17 cellular contexts compared by ENCODE assay signal in genomic region chr6:25972902-25973301, GRCh38. TPM values are rescaled to one million over a fixed set of nuclear protein-coding genes. Genes with fewer than 3 reads are reported as not detected.
DNase-seq lines count a peak whose midpoint lies in the region; ATAC-seq and TF ChIP-seq lines count a peak whose summit lies in the region.
"Had no signal": no experiment of that assay in that cellular context is flagged by ENCODE, and none has a peak within 500 bp of the region (broad histone marks: within the 10 kb centered on the region; RNA-seq: fewer than 3 reads in every experiment).

No MANE protein-coding gene starts in this region.

- H3K9me3 Mint-ChIP-seq in activated naive CD8-positive, alpha-beta T cell (ENCODE audit: low read depth) = no peaks in the 10 kb centered on the region
- H3K9me3 Mint-ChIP-seq in activated naive CD8-positive, alpha-beta T cell treated with anti-CD3 and anti-CD28 coated beads, Interleukin-2, amount 50 U/mL, for 24 hours = no peaks in the 10 kb centered on the region
- H3K9me3 Mint-ChIP-seq in progenitor cell of endocrine pancreas (ENCODE audit: low read depth) = no peaks in the 10 kb centered on the region
- H3K9me3 Mint-ChIP-seq in CD8-positive, alpha-beta memory T cell = no peaks in the 10 kb centered on the region
- H3K9me3 Mint-ChIP-seq: CD4-positive, alpha-beta T cell had no signal

- no peaks in the 10 kb centered on the region for H3K27me3 ChIP-seq in osteoblast (ENCODE audit: insufficient read depth, low read length)
- H3K27me3 ChIP-seq in CD8-positive, alpha-beta memory T cell (ENCODE audit: insufficient read depth, low read length, poor library complexity, severe bottlenecking) = no peaks in the 10 kb centered on the region
- H3K27me3 ChIP-seq: BLaER1 treated with 17β-estradiol and CSF1 and Interleukin-3, amounts not matched to agents 10 nM and 100 nM had no signal

- H3K27ac Mint-ChIP-seq in activated naive CD8-positive, alpha-beta T cell = peak overlapping the region; percentile 18
- H3K27ac Mint-ChIP-seq in activated naive CD8-positive, alpha-beta T cell treated with anti-CD3 and anti-CD28 coated beads, Interleukin-2, amount 50 U/mL, for 24 hours = no peak overlapping the region
- peak overlapping the region; percentile 49 for H3K27ac Mint-ChIP-seq in progenitor cell of endocrine pancreas
- H3K27ac Mint-ChIP-seq in CD8-positive, alpha-beta memory T cell = peak overlapping the region in 3 of 8 donors; percentile 17 to 88 (median 31)
- H3K27ac Mint-ChIP-seq: CD4-positive, alpha-beta T cell had no signal

- ATAC-seq in activated naive CD8-positive, alpha-beta T cell treated with anti-CD3 and anti-CD28 coated beads, Interleukin-2, amount 50 U/mL, for 24 hours = no peak
- ATAC-seq: HCT116 had no signal

- H3K9me3 ChIP-seq in osteoblast (ENCODE audit: low read depth, low read length) = no peaks in the 10 kb centered on the region
- no peaks in the 10 kb centered on the region for H3K9me3 ChIP-seq in CD8-positive, alpha-beta memory T cell (ENCODE audit: low read length)
- H3K9me3 ChIP-seq: BLaER1 treated with 17β-estradiol and CSF1 and Interleukin-3, amounts not matched to agents 10 nM and 100 nM had no signal

- peaks cover 74% of the 10 kb centered on the region for H3K36me3 ChIP-seq in osteoblast (ENCODE audit: insufficient read depth, low read length)
- peaks cover 65% of the 10 kb centered on the region for H3K36me3 ChIP-seq in CD8-positive, alpha-beta memory T cell (ENCODE audit: insufficient read depth, low read length)

- H3K36me3 Mint-ChIP-seq in activated naive CD8-positive, alpha-beta T cell = peaks cover 18% of the 10 kb centered on the region
- H3K36me3 Mint-ChIP-seq in activated naive CD8-positive, alpha-beta T cell treated with anti-CD3 and anti-CD28 coated beads, Interleukin-2, amount 50 U/mL, for 24 hours (ENCODE audit: low read depth) = peaks cover 74% of the 10 kb centered on the region
- peaks cover 23% of the 10 kb centered on the region for H3K36me3 Mint-ChIP-seq in progenitor cell of endocrine pancreas (ENCODE audit: insufficient read depth)
- H3K36me3 Mint-ChIP-seq in CD8-positive, alpha-beta memory T cell = peaks cover 14 to 92% (median 35%) of the 10 kb centered on the region in 3 donors

- peaks cover 17% of the 10 kb centered on the region for H3K79me2 ChIP-seq in osteoblast (ENCODE audit: insufficient read depth, low read length)

- no peak overlapping the region for H3K4me2 ChIP-seq in osteoblast (ENCODE audit: insufficient read depth, low read length)
- H3K4me2 ChIP-seq: BLaER1 treated with 17β-estradiol and CSF1 and Interleukin-3, amounts not matched to agents 10 nM and 100 nM had no signal

- TF ChIP-seq CTCF in VCaP (conservative IDR thresholded peaks at IDR 0.05) = no peak
- TF ChIP-seq CTCF in progenitor cell of endocrine pancreas (IDR thresholded peaks at IDR 0.05; ENCODE audit: unreplicated experiment) = no peak
- no peak for TF ChIP-seq CTCF in osteoblast (IDR thresholded peaks at IDR 0.05; ENCODE audit: extremely low read depth, low read depth, low read length)

- peak overlapping the region; percentile 65 for H3K27ac ChIP-seq in VCaP
- H3K27ac ChIP-seq in osteoblast (ENCODE audit: low read depth, low read length) = no peak overlapping the region
- no peak overlapping the region for H3K27ac ChIP-seq in CD8-positive, alpha-beta memory T cell (ENCODE audit: low read depth, low read length)
- H3K27ac ChIP-seq: HL-60 had no signal

- no peak overlapping the region for H3K4me3 ChIP-seq in osteoblast (ENCODE audit: insufficient read depth, low read length)
- H3K4me3 ChIP-seq in CD8-positive, alpha-beta memory T cell (ENCODE audit: low read length) = no peak overlapping the region
- H3K4me3 ChIP-seq: BLaER1 treated with 17β-estradiol and CSF1 and Interleukin-3, amounts not matched to agents 10 nM and 100 nM had no signal

- no peak for DNase-seq in activated naive CD8-positive, alpha-beta T cell treated with anti-CD3 and anti-CD28 coated beads, Interleukin-2, amount 50 U/mL, for 24 hours
- DNase-seq in progenitor cell of endocrine pancreas (ENCODE audit: low spot score, unreplicated experiment) (no peak), HuH-7.5 (ENCODE audit: low spot score) (no peak), osteoblast (ENCODE audit: insufficient read length, low spot score, missing footprints) (no peak)
- no peak for DNase-seq in CD8-positive, alpha-beta memory T cell
- DNase-seq: 8988T; AML-193; CD4-positive, alpha-beta T cell; COR-L47; DND-41; GDM1; KBM-7 had no signal

- CTCF ChIA-PET in CD8-positive, alpha-beta memory T cell (lab: Charles Lee) = interaction anchor here (2.5 kb wide), 1 partner anchor 19 kb away, joined by 14 read pairs; no protein-coding TSS in a partner anchor

- H3K4me1 ChIP-seq in osteoblast (ENCODE audit: insufficient read depth, low read length) = peaks cover 41% of the 10 kb centered on the region
- H3K4me1 ChIP-seq in CD8-positive, alpha-beta memory T cell (ENCODE audit: insufficient read depth, low read length) = peaks cover 18% of the 10 kb centered on the region

- no peaks in the 10 kb centered on the region for H4K20me1 ChIP-seq in osteoblast (ENCODE audit: insufficient read depth, low read length)

- H3K4me1 Mint-ChIP-seq in activated naive CD8-positive, alpha-beta T cell (ENCODE audit: low read depth) = peaks cover 43% of the 10 kb centered on the region
- peaks cover 48% of the 10 kb centered on the region for H3K4me1 Mint-ChIP-seq in activated naive CD8-positive, alpha-beta T cell treated with anti-CD3 and anti-CD28 coated beads, Interleukin-2, amount 50 U/mL, for 24 hours
- H3K4me1 Mint-ChIP-seq in progenitor cell of endocrine pancreas (ENCODE audit: low read depth) = peaks cover 18% of the 10 kb centered on the region
- peaks cover 40 to 78% (median 65%) of the 10 kb centered on the region in 3 donors for H3K4me1 Mint-ChIP-seq in CD8-positive, alpha-beta memory T cell

- H2AFZ ChIP-seq in osteoblast (ENCODE audit: low read length) = no peak overlapping the region

- no peak overlapping the region for H3K4me3 Mint-ChIP-seq in activated naive CD8-positive, alpha-beta T cell
- H3K4me3 Mint-ChIP-seq in activated naive CD8-positive, alpha-beta T cell treated with anti-CD3 and anti-CD28 coated beads, Interleukin-2, amount 50 U/mL, for 24 hours = no peak overlapping the region
- no peak overlapping the region for H3K4me3 Mint-ChIP-seq in progenitor cell of endocrine pancreas (ENCODE audit: low read depth)
- no peak overlapping the region for H3K4me3 Mint-ChIP-seq in CD8-positive, alpha-beta memory T cell
- H3K4me3 Mint-ChIP-seq: CD4-positive, alpha-beta T cell had no signal

- POLR2A ChIA-PET in CD8-positive, alpha-beta memory T cell (lab: Charles Lee) = no interaction called here

- no peaks in the 10 kb centered on the region for H3K27me3 Mint-ChIP-seq in activated naive CD8-positive, alpha-beta T cell
- H3K27me3 Mint-ChIP-seq in activated naive CD8-positive, alpha-beta T cell treated with anti-CD3 and anti-CD28 coated beads, Interleukin-2, amount 50 U/mL, for 24 hours = no peaks in the 10 kb centered on the region
- H3K27me3 Mint-ChIP-seq in progenitor cell of endocrine pancreas = no peaks in the 10 kb centered on the region
- H3K27me3 Mint-ChIP-seq in CD8-positive, alpha-beta memory T cell = no peaks in the 10 kb centered on the region
- H3K27me3 Mint-ChIP-seq: CD4-positive, alpha-beta T cell had no signal

RNA-seq across cellular contexts. Expression of gene TRIM38, which starts 10.3 kb away (rescaled TPM):
- total RNA-seq in progenitor cell of endocrine pancreas (5.7 and 5.9 TPM in 2 replicates), osteoblast (13.0 and 13.3 TPM in 2 replicates)
- 10 to 100 TPM; 10.8 to 11.2 TPM for total RNA-seq in CD8-positive, alpha-beta memory T cell
- polyA plus RNA-seq in CD8-positive, alpha-beta memory T cell = 10.1 TPM

RNA-seq across cellular contexts. Expression of gene SLC17A2, which starts 42.4 kb away (rescaled TPM):
- not detected in 2 replicates for total RNA-seq in progenitor cell of endocrine pancreas
- total RNA-seq in osteoblast = not detected in 2 replicates
- total RNA-seq in CD8-positive, alpha-beta memory T cell = not detected
- polyA plus RNA-seq in CD8-positive, alpha-beta memory T cell = not detected
- total RNA-seq: CD4-positive, alpha-beta T cell had no signal
